In genomic region chr5:115988002-115988401, GRCh38 we compare ENCODE assay signal across 27 cellular contexts. TPM values are rescaled to one million over a fixed set of nuclear protein-coding genes. Genes with fewer than 3 reads are reported as not detected.
"Had no signal": no experiment of that assay in that cellular context is flagged by ENCODE, and none has a peak within 500 bp of the region (broad histone marks: within the 10 kb centered on the region; RNA-seq: fewer than 3 reads in every experiment).

No MANE protein-coding gene starts in this region.

- H3K4me2 ChIP-seq: PC-9 had no signal

- DNase-seq: KBM-7; MV-4-11; NCI-H1048; NCI-H1105; NCI-H1417; NCI-H1436 treated with DMSO at 0.1 percent for 48 hours; NCI-H1694; NCI-H187 treated with DMSO at 0.1 percent for 48 hours; NCI-H2029 treated with DMSO at 0.1 percent for 48 hours; NCI-H2171; NCI-H226; NCI-H446; NCI-H510A; NCI-H524 treated with DMSO at 0.1 percent for 48 hours; NCI-H82; NK-92 treated with Interleukin-12 subunit alpha and Interleukin-12 subunit beta, amount 100 ng/mL, for 24 hours; PC-9; Peyer's patch; SHP77 treated with DMSO at 0.1 percent for 48 hours; T-helper 1 cell had no signal

- H3K4me1 ChIP-seq: Peyer's patch, SJCRH30 had no signal

- H3K36me3 ChIP-seq: Peyer's patch, SJCRH30 had no signal

- H3K27ac ChIP-seq: PC-9, Peyer's patch, SJCRH30 had no signal

- H2AFZ ChIP-seq: PC-9 had no signal

- H3K27me3 ChIP-seq: Peyer's patch, SJCRH30 had no signal

- ATAC-seq: Right ventricle myocardium inferior, SK-N-SH treated with all-trans-retinoic acid at 6 μM for 48 hours had no signal

- H3K4me3 ChIP-seq: PC-9, Peyer's patch, SJCRH30 had no signal

- H3K9me3 ChIP-seq: Peyer's patch, SJCRH30 had no signal

RNA-seq across cellular contexts. Expression of gene LVRN, which starts 25.7 kb away (rescaled TPM):
- total RNA-seq: HT-29, OCI-LY7 had no signal

RNA-seq across cellular contexts. Expression of gene ARL14EPL, which starts 44.3 kb away (rescaled TPM):
- total RNA-seq: HT-29, MCF 10A, OCI-LY7, Peyer's patch, Right ventricle myocardium inferior, RPMI7951 had no signal
